Comparison of ENCODE assay signal across 9 cellular contexts in genomic region chr10:119449760-119450461, GRCh38.
DNase-seq lines count a peak whose midpoint lies in the region; FAIRE-seq and TF ChIP-seq lines count a peak whose summit lies in the region.
"Had no signal": no experiment of that assay in that cellular context is flagged by ENCODE, and none has a peak within 500 bp of the region (broad histone marks: within the 10 kb centered on the region; RNA-seq: fewer than 3 reads in every experiment).

No MANE protein-coding gene starts in this region.

- H3K4me3 ChIP-seq in GM23248, result peak overlapping the region; percentile 21
- no peak overlapping the region for H3K4me3 ChIP-seq in left ventricle myocardium inferior
- H3K4me3 ChIP-seq in testis, result no peak overlapping the region
- H3K4me3 ChIP-seq: cardiac muscle cell had no signal

- intact Hi-C loops in left ventricle myocardium inferior (cut with micrococcal nuclease), result no loop called here
- intact Hi-C loops in testis (cut with DNase I; ENCODE audit: low total_unique reads), result loop anchor here (10.0 kb wide), 1 partner anchor 245 kb away; the partner anchor contains the start of gene GRK5

- H2AFZ ChIP-seq in GM23248, result no peak overlapping the region

- H3K9me2 ChIP-seq in GM23248 (ENCODE audit: insufficient read depth), result no peaks in the 10 kb centered on the region

- no peak for TF ChIP-seq POLR2A in testis (IDR thresholded peaks at IDR 0.05)
- TF ChIP-seq POLR2A in GM12892 (IDR thresholded peaks at IDR 0.05; ENCODE audit: low read depth, low read length), result no peak

- CTCF ChIA-PET in HEK293T (lab: Yijun Ruan, JAX), result interaction anchor here (0.5 kb wide), 1 partner anchor 269 kb away, joined by 4 read pairs; no protein-coding TSS in a partner anchor

- H3K79me2 ChIP-seq in GM23248 (ENCODE audit: insufficient read depth), result no peaks in the 10 kb centered on the region

- peak overlapping the region; percentile 71 for H3K9ac ChIP-seq in GM23248

- WGBS in GM23248 (ENCODE audit: low coverage in 1 of 2, low lambda C conversion rate in 2 of 2, missing lambda C conversion rate in 2 of 2), 2 experiments, result 6 to 8% methylated on average over 15 to 16 of the region's 16 CpGs
- WGBS in testis, 2 donors, result 83 to 87% methylated on average over 15 to 16 of the region's 16 CpGs

- POLR2A ChIA-PET in HEK293T (lab: Yijun Ruan, JAX), result no interaction called here

- DNase-seq in GM23248 (peak; percentile 100), T1000 (lab: John Stamatoyannopoulos, UW) (peak; percentile 98), left ventricle myocardium inferior (no peak), testis (peak; percentile 39), GM12892 (ENCODE audit: insufficient read length) (no peak), NCI-H510A treated with DMSO at 0.1 percent for 48 hours (lab: John Stamatoyannopoulos, UW) (no peak), HEK293T (ENCODE audit: extremely low spot score) (no peak)
- DNase-seq: T-helper 9 cell had no signal

- H3F3A ChIP-seq in GM23248 (ENCODE audit: insufficient read depth), result 0 out of 2 replicates have a peak, but pooled peaks cover 10% of the 10 kb centered on the region

- H3K36me3 ChIP-seq in GM23248 (ENCODE audit: low read depth) (no peaks in the 10 kb centered on the region), left ventricle myocardium inferior (peaks cover 86% of the 10 kb centered on the region), testis (ENCODE audit: low read depth, missing control alignments) (no peaks in the 10 kb centered on the region)
- H3K36me3 ChIP-seq: cardiac muscle cell had no signal

- no peak for TF ChIP-seq CTCF in left ventricle myocardium inferior (IDR thresholded peaks at IDR 0.05; ENCODE audit: borderline replicate concordance)
- no peak for TF ChIP-seq CTCF in testis (IDR thresholded peaks at IDR 0.05)

- H3K4me1 ChIP-seq in GM23248 (ENCODE audit: insufficient read depth) (peaks cover 18% of the 10 kb centered on the region), left ventricle myocardium inferior (peaks cover 24% of the 10 kb centered on the region), testis (no peaks in the 10 kb centered on the region)

- in situ Hi-C loops in GM23248 (cut with MboI), result no loop called here

- no peaks in the 10 kb centered on the region for H4K20me1 ChIP-seq in GM23248 (ENCODE audit: insufficient read depth)

- H3K4me2 ChIP-seq in GM23248 (ENCODE audit: unreplicated experiment), result peak overlapping the region; percentile 62

- no peak for FAIRE-seq in GM12892 (lab: Jason Lieb, UNC)

- H3K9me3 ChIP-seq in GM23248 (ENCODE audit: low read depth) (no peaks in the 10 kb centered on the region), left ventricle myocardium inferior (replicated peaks) (no peaks in the 10 kb centered on the region), testis (no peaks in the 10 kb centered on the region)

- H3K27me3 ChIP-seq in GM23248 (replicated peaks; ENCODE audit: insufficient read depth), result no peaks in the 10 kb centered on the region
- no peaks in the 10 kb centered on the region for H3K27me3 ChIP-seq in left ventricle myocardium inferior (ENCODE audit: low read depth)
- no peaks in the 10 kb centered on the region for H3K27me3 ChIP-seq in testis
- H3K27me3 ChIP-seq: cardiac muscle cell had no signal

- H3K27ac ChIP-seq in GM23248 (peak overlapping the region; percentile 88), left ventricle myocardium inferior (replicated peaks) (peak overlapping the region; percentile 9), testis (no peak overlapping the region)
- H3K27ac ChIP-seq: cardiac muscle cell had no signal

TF ChIP-seq in HEK293T, 16 proteins besides CTCF, POLR2A, EP300 and RAD21:
- no peak for TF ChIP-seq HDGF (IDR thresholded peaks at IDR 0.05; ENCODE audit: borderline replicate concordance)

Comparison
In these comparisons a context has a peak if more than half of its experiments do, and no peak if none do; other contexts are left out.
1. DNase-seq: peak in GM23248 (single experiment), T1000 (single experiment) and testis (single experiment); none in left ventricle myocardium inferior (single experiment), GM12892 (single experiment), NCI-H510A treated with DMSO at 0.1 percent for 48 hours (single experiment) and HEK293T (single experiment).
2. H3K27ac ChIP-seq: peak in GM23248 (single experiment) and left ventricle myocardium inferior (single experiment); none in testis (0 of 2).